8 cellular contexts compared by ENCODE assay signal in the genomic region with DNA sequence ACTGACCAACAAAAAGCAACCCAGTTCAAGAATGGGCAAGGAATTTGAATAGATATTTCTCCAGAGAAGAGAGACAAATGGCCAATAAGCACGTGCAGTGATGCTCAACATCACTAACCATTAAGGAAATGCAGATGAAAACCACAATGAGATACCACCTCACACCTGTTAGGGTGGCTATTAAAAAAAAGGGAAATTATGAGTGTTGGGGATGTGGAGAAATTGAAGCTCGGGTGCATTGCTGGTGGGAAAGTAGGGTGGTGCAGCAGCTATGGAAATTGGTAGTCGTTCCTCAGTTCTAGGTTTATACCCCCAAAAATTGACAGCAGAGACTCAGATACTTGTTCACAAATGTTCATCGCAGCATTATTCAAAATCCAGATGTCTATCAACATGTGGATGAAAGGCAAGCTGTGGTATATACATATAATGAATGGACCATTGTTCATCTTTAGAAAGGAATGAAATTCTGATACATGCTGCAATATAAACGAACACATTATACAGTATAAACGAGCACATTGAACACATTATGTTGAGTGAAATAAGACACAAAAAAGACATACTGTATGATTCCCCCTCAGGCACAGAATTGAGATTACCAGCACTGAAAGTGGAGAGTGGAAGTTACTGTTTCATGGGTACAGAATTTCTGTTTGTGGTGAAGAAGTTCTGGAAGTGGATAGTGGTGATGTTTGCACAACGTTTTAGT. TPM values are rescaled to one million over a fixed set of nuclear protein-coding genes. Genes with fewer than 3 reads are reported as not detected.
DNase-seq lines count a peak whose midpoint lies in the region; ATAC-seq and TF ChIP-seq lines count a peak whose summit lies in the region.

No MANE protein-coding gene starts in this region.

- peak overlapping the region; percentile 84 for H3K4me3 Mint-ChIP-seq in activated naive CD4-positive, alpha-beta T cell treated with anti-CD3 and anti-CD28 coated beads for 36 hours

- H3K36me3 Mint-ChIP-seq in activated naive CD4-positive, alpha-beta T cell treated with anti-CD3 and anti-CD28 coated beads for 36 hours (ENCODE audit: low read depth) = peaks cover 32% of the 10 kb centered on the region

- peak overlapping the region; percentile 84 for H3K27ac ChIP-seq in RWPE2 (ENCODE audit: poor library complexity, severe bottlenecking)
- H3K27ac ChIP-seq in esophagus squamous epithelium = peak overlapping the region; percentile 87 to 97 (median 94)

- TF ChIP-seq POLR2A in esophagus squamous epithelium (IDR thresholded peaks at IDR 0.05) = no peak

- peak overlapping the region; percentile 83 for H3K4me2 ChIP-seq in skeletal muscle satellite cell (ENCODE audit: low read length)

- H3K27me3 Mint-ChIP-seq in activated naive CD4-positive, alpha-beta T cell treated with anti-CD3 and anti-CD28 coated beads for 36 hours (ENCODE audit: low read depth) = no peaks in the 10 kb centered on the region

- no peak for TF ChIP-seq CTCF in RWPE2 (IDR thresholded peaks at IDR 0.05; ENCODE audit: poor library complexity, severe bottlenecking)
- no peak for TF ChIP-seq CTCF in esophagus squamous epithelium (IDR thresholded peaks at IDR 0.05)

- H3K4me1 Mint-ChIP-seq in activated naive CD4-positive, alpha-beta T cell treated with anti-CD3 and anti-CD28 coated beads for 36 hours (ENCODE audit: low read depth) = peaks cover 58% of the 10 kb centered on the region

- DNase-seq in activated naive CD4-positive, alpha-beta T cell treated with anti-CD3 and anti-CD28 coated beads for 36 hours = peak; percentile 24
- no peak for DNase-seq in activated naive CD4-positive, alpha-beta T cell (lab: John Stamatoyannopoulos, UW)
- DNase-seq in RWPE2 (ENCODE audit: low spot score) = no peak
- no peak for DNase-seq in esophagus squamous epithelium (lab: John Stamatoyannopoulos, UW)
- no peak for DNase-seq in amniotic stem cell (lab: John Stamatoyannopoulos, UW)
- no peak for DNase-seq in NCI-H226
- DNase-seq in SW 1271 (lab: John Stamatoyannopoulos, UW) = no peak

- peaks cover 21% of the 10 kb centered on the region for H3K36me3 ChIP-seq in RWPE2 (ENCODE audit: low read depth)
- H3K36me3 ChIP-seq in esophagus squamous epithelium = peaks cover 0 to 4% (median 0%) of the 10 kb centered on the region in 3 donors
- peaks cover 2% of the 10 kb centered on the region for H3K36me3 ChIP-seq in skeletal muscle satellite cell (ENCODE audit: insufficient read depth, low read length)

- H3K4me3 ChIP-seq in RWPE2 (ENCODE audit: severe bottlenecking) = peak overlapping the region; percentile 58
- H3K4me3 ChIP-seq in esophagus squamous epithelium = peak overlapping the region; percentile 62 to 94 (median 86)
- H3K4me3 ChIP-seq in skeletal muscle satellite cell (ENCODE audit: low read length) = peak overlapping the region; percentile 94

- H3K27me3 ChIP-seq in RWPE2 (ENCODE audit: insufficient read depth, poor library complexity, severe bottlenecking) (no peaks in the 10 kb centered on the region), esophagus squamous epithelium (no peaks in the 10 kb centered on the region), skeletal muscle satellite cell (ENCODE audit: control insufficient read depth, insufficient read depth, low read length) (no peaks in the 10 kb centered on the region)

- no peaks in the 10 kb centered on the region for H3K9me3 Mint-ChIP-seq in activated naive CD4-positive, alpha-beta T cell treated with anti-CD3 and anti-CD28 coated beads for 36 hours

- intact Hi-C loops in activated naive CD4-positive, alpha-beta T cell treated with anti-CD3 and anti-CD28 coated beads for 36 hours (cut with micrococcal nuclease) = no loop called here
- intact Hi-C loops in esophagus squamous epithelium (cut with DNase I) = no loop called here

- CTCF ChIA-PET in activated naive CD4-positive, alpha-beta T cell treated with anti-CD3 and anti-CD28 coated beads for 36 hours (lab: Charles Lee) = no interaction called here

- no peaks in the 10 kb centered on the region for H3K9me3 ChIP-seq in RWPE2 (ENCODE audit: severe bottlenecking)
- no peaks in the 10 kb centered on the region for H3K9me3 ChIP-seq in esophagus squamous epithelium
- H3K9me3 ChIP-seq in skeletal muscle satellite cell (replicated peaks; ENCODE audit: low read length) = no peaks in the 10 kb centered on the region

- H3K9ac ChIP-seq in skeletal muscle satellite cell (ENCODE audit: low read depth, low read length) = peak overlapping the region; percentile 95

- 11 to 12% methylated on average over 7 of the region's 7 CpGs for WGBS in esophagus squamous epithelium, 2 donors

- no peak for ATAC-seq in RWPE2 (ENCODE audit: low read depth)

- peaks cover 10% of the 10 kb centered on the region for H3K4me1 ChIP-seq in RWPE2 (ENCODE audit: insufficient read depth, poor library complexity, severe bottlenecking)
- H3K4me1 ChIP-seq in esophagus squamous epithelium = peaks cover 0 to 67% (median 35%) of the 10 kb centered on the region in 3 donors
- H3K4me1 ChIP-seq in skeletal muscle satellite cell (ENCODE audit: control insufficient read depth, insufficient read depth, low read length) = peaks cover 66% of the 10 kb centered on the region

- peak overlapping the region; percentile 87 for H3K27ac Mint-ChIP-seq in activated naive CD4-positive, alpha-beta T cell treated with anti-CD3 and anti-CD28 coated beads for 36 hours

RNA-seq across cellular contexts. Expression of a gene that starts 0.9 kb away (rescaled TPM):
- total RNA-seq in activated naive CD4-positive, alpha-beta T cell treated with anti-CD3 and anti-CD28 coated beads for 36 hours = 10 to 100 TPM; 50.6 to 52.6 TPM
- 10 to 100 TPM in 1 of 4 donors, 1 to 10 TPM in 3; 7.8 to 16.8 (median 9.8) TPM for total RNA-seq in esophagus squamous epithelium
- total RNA-seq in skeletal muscle satellite cell (2012; rRNA removed) = 14.4 and 19.0 TPM in 2 replicates

RNA-seq across cellular contexts. Expression of a gene that starts 33.8 kb away (rescaled TPM):
- total RNA-seq in activated naive CD4-positive, alpha-beta T cell treated with anti-CD3 and anti-CD28 coated beads for 36 hours = 10 to 100 TPM; 36.9 to 38.7 TPM
- total RNA-seq in esophagus squamous epithelium = 10 to 100 TPM; 19.1 to 42.5 (median 25.6) TPM
- total RNA-seq in skeletal muscle satellite cell (2012; rRNA removed) = 9.4 and 18.5 TPM in 2 replicates
